Comparison of ENCODE assay signal across 1 cellular context in the genomic region with DNA sequence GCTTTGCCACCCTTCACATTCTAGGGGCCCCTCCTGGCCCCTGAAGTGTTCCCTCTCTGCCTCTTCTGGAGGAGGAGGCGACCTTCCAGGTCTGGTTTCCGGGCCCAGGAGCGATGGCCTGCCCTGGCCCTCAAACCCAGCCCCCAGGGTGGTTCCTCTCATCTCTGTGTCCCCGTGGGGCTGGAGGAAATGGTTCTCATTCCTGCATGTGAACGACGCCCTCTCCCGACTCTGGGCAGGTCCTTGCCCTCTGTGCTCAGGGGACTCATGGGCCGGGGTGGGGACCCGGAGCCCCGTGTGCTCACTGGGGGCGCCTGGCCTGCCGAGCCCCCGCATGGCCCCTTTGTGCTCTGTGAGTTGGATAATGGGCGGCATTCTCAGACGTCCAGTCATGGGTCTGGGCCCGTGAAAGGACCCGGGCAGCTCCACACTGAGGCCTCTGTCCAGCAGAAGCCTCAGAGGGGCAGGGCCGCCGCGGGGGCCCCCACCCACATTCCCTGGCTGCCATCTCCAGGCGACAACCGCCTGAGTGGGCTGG.
TF ChIP-seq lines count a peak whose summit lies in the region.

No MANE protein-coding gene starts in this region.

TF ChIP-seq in HepG2, 621 proteins besides CTCF, POLR2A, EP300 and RAD21 (continued from another document):
- TF ChIP-seq, protein P1, sequence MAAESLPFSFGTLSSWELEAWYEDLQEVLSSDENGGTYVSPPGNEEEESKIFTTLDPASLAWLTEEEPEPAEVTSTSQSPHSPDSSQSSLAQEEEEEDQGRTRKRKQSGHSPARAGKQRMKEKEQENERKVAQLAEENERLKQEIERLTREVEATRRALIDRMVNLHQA (CRISPR knock-in tag; IDR thresholded peaks at IDR 0.05): no peak
- 0 out of 2 replicates have a peak, but pooled peaks have one; percentile 53 for TF ChIP-seq ZNF605 (CRISPR knock-in tag; IDR thresholded peaks at IDR 0.05)
- TF ChIP-seq, protein P2, sequence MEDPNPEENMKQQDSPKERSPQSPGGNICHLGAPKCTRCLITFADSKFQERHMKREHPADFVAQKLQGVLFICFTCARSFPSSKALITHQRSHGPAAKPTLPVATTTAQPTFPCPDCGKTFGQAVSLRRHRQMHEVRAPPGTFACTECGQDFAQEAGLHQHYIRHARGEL (CRISPR knock-in tag; IDR thresholded peaks at IDR 0.05): no peak
- TF ChIP-seq, protein P3, sequence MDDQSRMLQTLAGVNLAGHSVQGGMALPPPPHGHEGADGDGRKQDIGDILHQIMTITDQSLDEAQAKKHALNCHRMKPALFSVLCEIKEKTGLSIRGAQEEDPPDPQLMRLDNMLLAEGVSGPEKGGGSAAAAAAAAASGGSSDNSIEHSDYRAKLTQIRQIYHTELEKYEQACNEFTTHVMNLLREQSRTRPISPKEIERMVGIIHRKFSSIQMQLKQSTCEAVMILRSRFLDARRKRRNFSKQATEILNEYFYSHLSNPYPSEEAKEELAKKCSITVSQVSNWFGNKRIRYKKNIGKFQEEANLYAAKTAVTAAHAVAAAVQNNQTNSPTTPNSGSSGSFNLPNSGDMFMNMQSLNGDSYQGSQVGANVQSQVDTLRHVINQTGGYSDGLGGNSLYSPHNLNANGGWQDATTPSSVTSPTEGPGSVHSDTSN (CRISPR knock-in tag; IDR thresholded peaks at IDR 0.05; ENCODE audit: borderline replicate concordance): 0 out of 2 replicates have a peak, but pooled peaks have one; percentile 36
- TF ChIP-seq ZNF777 (CRISPR knock-in tag; IDR thresholded peaks at IDR 0.05): peak; percentile 64; the same call in 1 of the 2 replicates
- TF ChIP-seq ZNF850 (CRISPR knock-in tag; conservative IDR thresholded peaks at IDR 0.05): no peak
- TF ChIP-seq MED8 (CRISPR knock-in tag; IDR thresholded peaks at IDR 0.05; ENCODE audit: insufficient replicate concordance): no peak
- 0 out of 2 replicates have a peak, but pooled peaks have one; percentile 48 for TF ChIP-seq ZNF296 (CRISPR knock-in tag; conservative IDR thresholded peaks at IDR 0.05)
- 0 out of 2 replicates have a peak, but pooled peaks have one; percentile 21 for TF ChIP-seq FOXA3 (CRISPR knock-in tag; IDR thresholded peaks at IDR 0.05)
- TF ChIP-seq JUNB (CRISPR knock-in tag; IDR thresholded peaks at IDR 0.05; ENCODE audit: borderline replicate concordance): no peak
- TF ChIP-seq, protein P4, sequence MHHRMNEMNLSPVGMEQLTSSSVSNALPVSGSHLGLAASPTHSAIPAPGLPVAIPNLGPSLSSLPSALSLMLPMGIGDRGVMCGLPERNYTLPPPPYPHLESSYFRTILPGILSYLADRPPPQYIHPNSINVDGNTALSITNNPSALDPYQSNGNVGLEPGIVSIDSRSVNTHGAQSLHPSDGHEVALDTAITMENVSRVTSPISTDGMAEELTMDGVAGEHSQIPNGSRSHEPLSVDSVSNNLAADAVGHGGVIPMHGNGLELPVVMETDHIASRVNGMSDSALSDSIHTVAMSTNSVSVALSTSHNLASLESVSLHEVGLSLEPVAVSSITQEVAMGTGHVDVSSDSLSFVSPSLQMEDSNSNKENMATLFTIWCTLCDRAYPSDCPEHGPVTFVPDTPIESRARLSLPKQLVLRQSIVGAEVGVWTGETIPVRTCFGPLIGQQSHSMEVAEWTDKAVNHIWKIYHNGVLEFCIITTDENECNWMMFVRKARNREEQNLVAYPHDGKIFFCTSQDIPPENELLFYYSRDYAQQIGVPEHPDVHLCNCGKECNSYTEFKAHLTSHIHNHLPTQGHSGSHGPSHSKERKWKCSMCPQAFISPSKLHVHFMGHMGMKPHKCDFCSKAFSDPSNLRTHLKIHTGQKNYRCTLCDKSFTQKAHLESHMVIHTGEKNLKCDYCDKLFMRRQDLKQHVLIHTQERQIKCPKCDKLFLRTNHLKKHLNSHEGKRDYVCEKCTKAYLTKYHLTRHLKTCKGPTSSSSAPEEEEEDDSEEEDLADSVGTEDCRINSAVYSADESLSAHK (CRISPR knock-in tag; IDR thresholded peaks at IDR 0.05; ENCODE audit: borderline replicate concordance): no peak
- 0 out of 2 replicates have a peak, but pooled peaks have one; percentile 6 for TF ChIP-seq ZNF772 (CRISPR knock-in tag; IDR thresholded peaks at IDR 0.05)
- peak; percentile 25; the same call in 1 of the 2 replicates for TF ChIP-seq ZSCAN9 (CRISPR knock-in tag; IDR thresholded peaks at IDR 0.05; ENCODE audit: borderline replicate concordance)
- no peak for TF ChIP-seq MTA3 (CRISPR knock-in tag; IDR thresholded peaks at IDR 0.05)
- TF ChIP-seq KMT2B (CRISPR knock-in tag; IDR thresholded peaks at IDR 0.05): 0 out of 2 replicates have a peak, but pooled peaks have one; percentile 29
- TF ChIP-seq SAFB2 (CRISPR knock-in tag; IDR thresholded peaks at IDR 0.05; ENCODE audit: borderline replicate concordance, low read depth): no peak
- TF ChIP-seq CEBPG (CRISPR knock-in tag; IDR thresholded peaks at IDR 0.05): 0 out of 2 replicates have a peak, but pooled peaks have one; percentile 11
- TF ChIP-seq, protein P5, sequence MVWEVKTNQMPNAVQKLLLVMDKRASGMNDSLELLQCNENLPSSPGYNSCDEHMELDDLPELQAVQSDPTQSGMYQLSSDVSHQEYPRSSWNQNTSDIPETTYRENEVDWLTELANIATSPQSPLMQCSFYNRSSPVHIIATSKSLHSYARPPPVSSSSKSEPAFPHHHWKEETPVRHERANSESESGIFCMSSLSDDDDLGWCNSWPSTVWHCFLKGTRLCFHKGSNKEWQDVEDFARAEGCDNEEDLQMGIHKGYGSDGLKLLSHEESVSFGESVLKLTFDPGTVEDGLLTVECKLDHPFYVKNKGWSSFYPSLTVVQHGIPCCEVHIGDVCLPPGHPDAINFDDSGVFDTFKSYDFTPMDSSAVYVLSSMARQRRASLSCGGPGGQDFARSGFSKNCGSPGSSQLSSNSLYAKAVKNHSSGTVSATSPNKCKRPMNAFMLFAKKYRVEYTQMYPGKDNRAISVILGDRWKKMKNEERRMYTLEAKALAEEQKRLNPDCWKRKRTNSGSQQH (CRISPR knock-in tag; IDR thresholded peaks at IDR 0.05; ENCODE audit: low read depth): no peak
- TF ChIP-seq, protein P6, sequence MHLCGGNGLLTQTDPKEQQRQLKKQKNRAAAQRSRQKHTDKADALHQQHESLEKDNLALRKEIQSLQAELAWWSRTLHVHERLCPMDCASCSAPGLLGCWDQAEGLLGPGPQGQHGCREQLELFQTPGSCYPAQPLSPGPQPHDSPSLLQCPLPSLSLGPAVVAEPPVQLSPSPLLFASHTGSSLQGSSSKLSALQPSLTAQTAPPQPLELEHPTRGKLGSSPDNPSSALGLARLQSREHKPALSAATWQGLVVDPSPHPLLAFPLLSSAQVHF (CRISPR knock-in tag; IDR thresholded peaks at IDR 0.05): no peak
- peak; percentile 30; the same call in 1 of the 2 replicates for TF ChIP-seq SOX5 (CRISPR knock-in tag; IDR thresholded peaks at IDR 0.05; ENCODE audit: borderline replicate concordance)
- 0 out of 2 replicates have a peak, but pooled peaks have one; percentile 24 for TF ChIP-seq RFXANK (CRISPR knock-in tag; IDR thresholded peaks at IDR 0.05)
- no peak for TF ChIP-seq STAT5B (CRISPR knock-in tag; IDR thresholded peaks at IDR 0.05)
- TF ChIP-seq NFKBIZ (CRISPR knock-in tag; IDR thresholded peaks at IDR 0.05): 0 out of 2 replicates have a peak, but pooled peaks have one; percentile 11
- no peak for TF ChIP-seq NPAS2 (CRISPR knock-in tag; IDR thresholded peaks at IDR 0.05; ENCODE audit: borderline replicate concordance)
- TF ChIP-seq, protein P7, sequence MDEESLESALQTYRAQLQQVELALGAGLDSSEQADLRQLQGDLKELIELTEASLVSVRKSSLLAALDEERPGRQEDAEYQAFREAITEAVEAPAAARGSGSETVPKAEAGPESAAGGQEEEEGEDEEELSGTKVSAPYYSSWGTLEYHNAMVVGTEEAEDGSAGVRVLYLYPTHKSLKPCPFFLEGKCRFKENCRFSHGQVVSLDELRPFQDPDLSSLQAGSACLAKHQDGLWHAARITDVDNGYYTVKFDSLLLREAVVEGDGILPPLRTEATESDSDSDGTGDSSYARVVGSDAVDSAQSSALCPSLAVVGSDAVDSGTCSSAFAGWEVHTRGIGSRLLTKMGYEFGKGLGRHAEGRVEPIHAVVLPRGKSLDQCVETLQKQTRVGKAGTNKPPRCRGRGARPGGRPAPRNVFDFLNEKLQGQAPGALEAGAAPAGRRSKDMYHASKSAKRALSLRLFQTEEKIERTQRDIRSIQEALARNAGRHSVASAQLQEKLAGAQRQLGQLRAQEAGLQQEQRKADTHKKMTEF (CRISPR knock-in tag; IDR thresholded peaks at IDR 0.05): peak; percentile 36; the same call in 1 of the 2 replicates
- TF ChIP-seq KDM5A (IDR thresholded peaks at IDR 0.05; ENCODE audit: borderline replicate concordance, low read length): no peak
- TF ChIP-seq GATAD1 (CRISPR knock-in tag; IDR thresholded peaks at IDR 0.05): peak; percentile 29; the same call in 1 of the 2 replicates
- peak; percentile 29; the same call in 1 of the 2 replicates for TF ChIP-seq PPARG (CRISPR knock-in tag; conservative IDR thresholded peaks at IDR 0.05)
- TF ChIP-seq ATF7-NPFF (CRISPR knock-in tag; IDR thresholded peaks at IDR 0.05; ENCODE audit: low read depth): no peak
- peak; percentile 43; the same call in 1 of the 2 replicates for TF ChIP-seq POLR2G (IDR thresholded peaks at IDR 0.05; ENCODE audit: low read depth, low read length)
- TF ChIP-seq TEAD3 (CRISPR knock-in tag; optimal IDR thresholded peaks at IDR 0.05; ENCODE audit: borderline replicate concordance): peak; percentile 84
- TF ChIP-seq ZFY (CRISPR knock-in tag; IDR thresholded peaks at IDR 0.05): 0 out of 2 replicates have a peak, but pooled peaks have one; percentile 7
- TF ChIP-seq, protein P8, sequence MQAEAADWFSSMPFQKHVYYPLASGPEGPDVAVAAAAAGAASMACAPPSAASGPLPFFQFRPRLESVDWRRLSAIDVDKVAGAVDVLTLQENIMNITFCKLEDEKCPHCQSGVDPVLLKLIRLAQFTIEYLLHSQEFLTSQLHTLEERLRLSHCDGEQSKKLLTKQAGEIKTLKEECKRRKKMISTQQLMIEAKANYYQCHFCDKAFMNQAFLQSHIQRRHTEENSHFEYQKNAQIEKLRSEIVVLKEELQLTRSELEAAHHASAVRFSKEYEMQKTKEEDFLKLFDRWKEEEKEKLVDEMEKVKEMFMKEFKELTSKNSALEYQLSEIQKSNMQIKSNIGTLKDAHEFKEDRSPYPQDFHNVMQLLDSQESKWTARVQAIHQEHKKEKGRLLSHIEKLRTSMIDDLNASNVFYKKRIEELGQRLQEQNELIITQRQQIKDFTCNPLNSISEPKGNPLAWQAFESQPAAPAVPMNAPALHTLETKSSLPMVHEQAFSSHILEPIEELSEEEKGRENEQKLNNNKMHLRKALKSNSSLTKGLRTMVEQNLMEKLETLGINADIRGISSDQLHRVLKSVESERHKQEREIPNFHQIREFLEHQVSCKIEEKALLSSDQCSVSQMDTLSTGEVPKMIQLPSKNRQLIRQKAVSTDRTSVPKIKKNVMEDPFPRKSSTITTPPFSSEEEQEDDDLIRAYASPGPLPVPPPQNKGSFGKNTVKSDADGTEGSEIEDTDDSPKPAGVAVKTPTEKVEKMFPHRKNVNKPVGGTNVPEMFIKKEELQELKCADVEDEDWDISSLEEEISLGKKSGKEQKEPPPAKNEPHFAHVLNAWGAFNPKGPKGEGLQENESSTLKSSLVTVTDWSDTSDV (CRISPR knock-in tag; IDR thresholded peaks at IDR 0.05): no peak
- TF ChIP-seq KAT2B (IDR thresholded peaks at IDR 0.05; ENCODE audit: borderline replicate concordance, low read depth, low read length): no peak
- no peak for TF ChIP-seq NFATC3 (CRISPR knock-in tag; IDR thresholded peaks at IDR 0.05)
- peak; percentile 66; the same call in 1 of the 2 replicates for TF ChIP-seq TBX2 (CRISPR knock-in tag; IDR thresholded peaks at IDR 0.05; ENCODE audit: borderline replicate concordance)
- 0 out of 2 replicates have a peak, but pooled peaks have one; percentile 34 for TF ChIP-seq ZNF761 (CRISPR knock-in tag; conservative IDR thresholded peaks at IDR 0.05)
- TF ChIP-seq FOSL2 (CRISPR knock-in tag; IDR thresholded peaks at IDR 0.05): 0 out of 2 replicates have a peak, but pooled peaks have one; percentile 51
- TF ChIP-seq, protein P9, sequence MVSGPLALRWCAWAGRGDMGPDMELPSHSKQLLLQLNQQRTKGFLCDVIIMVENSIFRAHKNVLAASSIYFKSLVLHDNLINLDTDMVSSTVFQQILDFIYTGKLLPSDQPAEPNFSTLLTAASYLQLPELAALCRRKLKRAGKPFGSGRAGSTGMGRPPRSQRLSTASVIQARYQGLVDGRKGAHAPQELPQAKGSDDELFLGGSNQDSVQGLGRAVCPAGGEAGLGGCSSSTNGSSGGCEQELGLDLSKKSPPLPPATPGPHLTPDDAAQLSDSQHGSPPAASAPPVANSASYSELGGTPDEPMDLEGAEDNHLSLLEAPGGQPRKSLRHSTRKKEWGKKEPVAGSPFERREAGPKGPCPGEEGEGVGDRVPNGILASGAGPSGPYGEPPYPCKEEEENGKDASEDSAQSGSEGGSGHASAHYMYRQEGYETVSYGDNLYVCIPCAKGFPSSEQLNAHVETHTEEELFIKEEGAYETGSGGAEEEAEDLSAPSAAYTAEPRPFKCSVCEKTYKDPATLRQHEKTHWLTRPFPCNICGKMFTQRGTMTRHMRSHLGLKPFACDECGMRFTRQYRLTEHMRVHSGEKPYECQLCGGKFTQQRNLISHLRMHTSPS (CRISPR knock-in tag; IDR thresholded peaks at IDR 0.05; ENCODE audit: low read depth): no peak
- TF ChIP-seq MYC (CRISPR knock-in tag; IDR thresholded peaks at IDR 0.05; ENCODE audit: borderline replicate concordance): 0 out of 2 replicates have a peak, but pooled peaks have one; percentile 24
- peak; percentile 56 for TF ChIP-seq RARA (CRISPR knock-in tag; IDR thresholded peaks at IDR 0.05)
- 0 out of 2 replicates have a peak, but pooled peaks have one; percentile 1 for TF ChIP-seq ZNF264 (CRISPR knock-in tag; IDR thresholded peaks at IDR 0.05)
- TF ChIP-seq, protein P10, sequence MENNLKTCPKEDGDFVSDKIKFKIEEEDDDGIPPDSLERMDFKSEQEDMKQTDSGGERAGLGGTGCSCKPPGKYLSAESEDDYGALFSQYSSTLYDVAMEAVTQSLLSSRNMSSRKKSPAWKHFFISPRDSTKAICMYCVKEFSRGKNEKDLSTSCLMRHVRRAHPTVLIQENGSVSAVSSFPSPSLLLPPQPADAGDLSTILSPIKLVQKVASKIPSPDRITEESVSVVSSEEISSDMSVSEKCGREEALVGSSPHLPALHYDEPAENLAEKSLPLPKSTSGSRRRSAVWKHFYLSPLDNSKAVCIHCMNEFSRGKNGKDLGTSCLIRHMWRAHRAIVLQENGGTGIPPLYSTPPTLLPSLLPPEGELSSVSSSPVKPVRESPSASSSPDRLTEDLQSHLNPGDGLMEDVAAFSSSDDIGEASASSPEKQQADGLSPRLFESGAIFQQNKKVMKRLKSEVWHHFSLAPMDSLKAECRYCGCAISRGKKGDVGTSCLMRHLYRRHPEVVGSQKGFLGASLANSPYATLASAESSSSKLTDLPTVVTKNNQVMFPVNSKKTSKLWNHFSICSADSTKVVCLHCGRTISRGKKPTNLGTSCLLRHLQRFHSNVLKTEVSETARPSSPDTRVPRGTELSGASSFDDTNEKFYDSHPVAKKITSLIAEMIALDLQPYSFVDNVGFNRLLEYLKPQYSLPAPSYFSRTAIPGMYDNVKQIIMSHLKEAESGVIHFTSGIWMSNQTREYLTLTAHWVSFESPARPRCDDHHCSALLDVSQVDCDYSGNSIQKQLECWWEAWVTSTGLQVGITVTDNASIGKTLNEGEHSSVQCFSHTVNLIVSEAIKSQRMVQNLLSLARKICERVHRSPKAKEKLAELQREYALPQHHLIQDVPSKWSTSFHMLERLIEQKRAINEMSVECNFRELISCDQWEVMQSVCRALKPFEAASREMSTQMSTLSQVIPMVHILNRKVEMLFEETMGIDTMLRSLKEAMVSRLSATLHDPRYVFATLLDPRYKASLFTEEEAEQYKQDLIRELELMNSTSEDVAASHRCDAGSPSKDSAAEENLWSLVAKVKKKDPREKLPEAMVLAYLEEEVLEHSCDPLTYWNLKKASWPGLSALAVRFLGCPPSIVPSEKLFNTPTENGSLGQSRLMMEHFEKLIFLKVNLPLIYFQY (CRISPR knock-in tag; IDR thresholded peaks at IDR 0.05; ENCODE audit: borderline replicate concordance): 0 out of 2 replicates have a peak, but pooled peaks have one; percentile 29
